ENCODE assay signal across 8 cellular contexts in genomic region chrX:108165349-108166111, GRCh38.
DNase-seq lines count a peak whose midpoint lies in the region; ATAC-seq and TF ChIP-seq lines count a peak whose summit lies in the region.

No MANE protein-coding gene starts in this region.

- H3K4me3 Mint-ChIP-seq in CD4-positive, alpha-beta memory T cell, result no peak overlapping the region

- no peak overlapping the region for H2BK5ac ChIP-seq in mesendoderm (ENCODE audit: low read length)

- H3K4me1 ChIP-seq in mesendoderm (ENCODE audit: control insufficient read depth, low read depth, low read length) (no peaks in the 10 kb centered on the region), prostate gland (replicated peaks) (no peaks in the 10 kb centered on the region)
- H3K4me1 ChIP-seq in CD4-positive, alpha-beta memory T cell (ENCODE audit: insufficient read depth, low read length), result no peaks in the 10 kb centered on the region

- no peak overlapping the region for H2AK5ac ChIP-seq in mesendoderm (ENCODE audit: low read length)

- no peak for ATAC-seq in HG03439 (IDR thresholded peaks at IDR 0.05; ENCODE audit: unreplicated experiment)
- no peak for ATAC-seq in GM21423 (IDR thresholded peaks at IDR 0.05; ENCODE audit: unreplicated experiment)

- H3K36me3 Mint-ChIP-seq in CD4-positive, alpha-beta memory T cell, result no peaks in the 10 kb centered on the region

- H3K9me3 Mint-ChIP-seq in CD4-positive, alpha-beta memory T cell, result no peaks in the 10 kb centered on the region

- no CpG with 5 or more reads among the region's 8 CpGs for WGBS in mesendoderm (ENCODE audit: extremely low coverage, insufficient coverage, low lambda C conversion rate)
- 49% methylated on average over 5 of the region's 8 CpGs for WGBS in prostate gland

- no peak overlapping the region for H3K9ac ChIP-seq in mesendoderm (ENCODE audit: low read length)

- TF ChIP-seq CTCF in prostate gland (IDR thresholded peaks at IDR 0.05), result peak in 1 of 4 experiments; percentile 26

- H3K27me3 Mint-ChIP-seq in CD4-positive, alpha-beta memory T cell, result no peaks in the 10 kb centered on the region

- peaks cover 0 to 2% (median 0%) of the 10 kb centered on the region in 4 donors for H3K4me1 Mint-ChIP-seq in CD4-positive, alpha-beta memory T cell

- H3K9me3 ChIP-seq in CD4-positive, alpha-beta memory T cell (ENCODE audit: control insufficient read depth in 1 of 2, low read length in 2 of 2), result no peaks in the 10 kb centered on the region
- no peaks in the 10 kb centered on the region for H3K9me3 ChIP-seq in prostate gland

- no peak overlapping the region for H3K4me2 ChIP-seq in mesendoderm (ENCODE audit: low read length)

- H2BK120ac ChIP-seq in mesendoderm (ENCODE audit: low read depth, low read length), result no peak overlapping the region

- H4K5ac ChIP-seq in mesendoderm (ENCODE audit: low read length), result no peak overlapping the region

- no peak overlapping the region for H4K8ac ChIP-seq in mesendoderm (ENCODE audit: low read depth, low read length)

- H3K27ac Mint-ChIP-seq in CD4-positive, alpha-beta memory T cell, result no peak overlapping the region

- H3K27ac ChIP-seq in mesendoderm (ENCODE audit: low read depth, low read length) (no peak overlapping the region), prostate gland (no peak overlapping the region)
- H3K27ac ChIP-seq in CD4-positive, alpha-beta memory T cell (ENCODE audit: low read depth, low read length), result no peak overlapping the region

- H3K79me1 ChIP-seq in mesendoderm (ENCODE audit: low read length), result no peaks in the 10 kb centered on the region

- no peaks in the 10 kb centered on the region for H3K27me3 ChIP-seq in mesendoderm (ENCODE audit: insufficient read depth, low read length, poor library complexity)
- no peaks in the 10 kb centered on the region for H3K27me3 ChIP-seq in CD4-positive, alpha-beta memory T cell (ENCODE audit: insufficient read depth, low read length)
- no peaks in the 10 kb centered on the region for H3K27me3 ChIP-seq in prostate gland (replicated peaks; ENCODE audit: insufficient read depth)

- H3K23ac ChIP-seq in mesendoderm (ENCODE audit: low read length), result no peak overlapping the region

- H3K4me3 ChIP-seq in mesendoderm (ENCODE audit: low read length) (no peak overlapping the region), prostate gland (no peak overlapping the region)
- H3K4me3 ChIP-seq in CD4-positive, alpha-beta memory T cell (ENCODE audit: low read length in 2 of 2), result no peak overlapping the region

- POLR2A ChIA-PET in CD4-positive, alpha-beta memory T cell (lab: Charles Lee; ENCODE audit: partially characterized antibody), result no interaction called here

- H3K36me3 ChIP-seq in mesendoderm (ENCODE audit: control insufficient read depth, insufficient read depth, low read length) (no peaks in the 10 kb centered on the region), prostate gland (no peaks in the 10 kb centered on the region)
- no peaks in the 10 kb centered on the region for H3K36me3 ChIP-seq in CD4-positive, alpha-beta memory T cell (ENCODE audit: insufficient read depth, low read length)

- intact Hi-C loops in CD4-positive, alpha-beta memory T cell (cut with micrococcal nuclease), result no loop called here
- intact Hi-C loops in prostate gland (cut with DNase I), result no loop called here

- TF ChIP-seq POLR2A in prostate gland (IDR thresholded peaks at IDR 0.05), result no peak

- H3K18ac ChIP-seq in mesendoderm (ENCODE audit: low read length), result no peak overlapping the region

- no peak overlapping the region for H3K4ac ChIP-seq in mesendoderm (ENCODE audit: low read depth, low read length)

- peak; percentile 7 for DNase-seq in G401 (ENCODE audit: low spot score)
- DNase-seq in M059J (ENCODE audit: low read depth), result peak; percentile 68
- peak; percentile 61 for DNase-seq in astrocyte of the hippocampus (ENCODE audit: low read depth, low spot score)
- DNase-seq in mesendoderm, result peak; percentile 66
- no peak for DNase-seq in CD4-positive, alpha-beta memory T cell
- no peak for DNase-seq in prostate gland (ENCODE audit: low spot score)

- H2BK15ac ChIP-seq in mesendoderm (replicated peaks; ENCODE audit: low read depth), result no peak overlapping the region

- CTCF ChIA-PET in CD4-positive, alpha-beta memory T cell (lab: Charles Lee; ENCODE audit: partially characterized antibody), result no interaction called here

- in situ Hi-C loops in G401 (cut with HindIII; ENCODE audit: low sequenced_read_pairs), result no loop called here

- H3K79me2 ChIP-seq in mesendoderm (ENCODE audit: control insufficient read depth, insufficient read depth, low read length), result no peaks in the 10 kb centered on the region

- H3K56ac ChIP-seq in mesendoderm (ENCODE audit: low read length), result no peak overlapping the region

Comparison
In these comparisons a context has a peak if more than half of its experiments do, and no peak if none do; other contexts are left out.
1. DNase-seq: peak in G401 (single experiment), M059J (single experiment), astrocyte of the hippocampus (single experiment) and mesendoderm (single experiment); none in CD4-positive, alpha-beta memory T cell (0 of 5) and prostate gland (single experiment).